8 cellular contexts compared by ENCODE assay signal in genomic region chr10:84375011-84375410, GRCh38. TPM values are rescaled to one million over a fixed set of nuclear protein-coding genes. Genes with fewer than 3 reads are reported as not detected.
A peak's percentile ranks its signal among the peaks of the same experiment; 100 is the strongest.
DNase-seq lines count a peak whose midpoint lies in the region; ATAC-seq lines count a peak whose summit lies in the region.

No MANE protein-coding gene starts in this region.

- no peak overlapping the region for H3K4me3 ChIP-seq in adipocyte (ENCODE audit: low read length)
- H3K4me3 ChIP-seq in iPS DF 6.9 (ENCODE audit: low read length) = no peak overlapping the region

- H3K9me3 ChIP-seq in adipocyte (ENCODE audit: control insufficient read depth, low read length) (no peaks in the 10 kb centered on the region), iPS DF 6.9 (ENCODE audit: control insufficient read depth, insufficient read depth, low read length) (no peaks in the 10 kb centered on the region)

- in situ Hi-C loops in ACHN (cut with HindIII; ENCODE audit: low pct_ligation_motif_present, low pct_unique_long_range_greater_than_20kb, low sequenced_read_pairs) = no loop called here

- peak; percentile 66 for ATAC-seq in HG02798 (IDR thresholded peaks at IDR 0.05; ENCODE audit: poor library complexity, unreplicated experiment)
- ATAC-seq in HG02623 (IDR thresholded peaks at IDR 0.05; ENCODE audit: unreplicated experiment) = no peak

- H3K9ac ChIP-seq in adipocyte (ENCODE audit: low read length) = no peak overlapping the region

- DNase-seq in ACHN (peak; percentile 65), EH (ENCODE audit: low read depth) (peak; percentile 64), NCI-H460 (ENCODE audit: extremely low read depth, low read depth) (peak; percentile 58), adipocyte (ENCODE audit: low read depth) (peak; percentile 75), iPS DF 6.9 (ENCODE audit: low read depth, low spot score) (peak; percentile 37)
- DNase-seq in stimulated activated CD4-positive, alpha-beta T cell treated with anti-CD3 and anti-CD28 coated beads, Interleukin-2, amount 100 ng/mL, for 48 hours = peak; percentile 27 to 28

- no peak overlapping the region for H3K27ac ChIP-seq in iPS DF 6.9 (ENCODE audit: low read length)

- H3K36me3 ChIP-seq in adipocyte (ENCODE audit: control insufficient read depth, insufficient read depth, low read length, severe bottlenecking) (peaks cover 37% of the 10 kb centered on the region), iPS DF 6.9 (ENCODE audit: control insufficient read depth, insufficient read depth, low read length) (no peaks in the 10 kb centered on the region)

- H3K4me1 ChIP-seq in adipocyte (ENCODE audit: control insufficient read depth, insufficient read depth, low read length) = peaks cover 16% of the 10 kb centered on the region
- H3K4me1 ChIP-seq in iPS DF 6.9 (ENCODE audit: control insufficient read depth, insufficient read depth, low read length) = no peaks in the 10 kb centered on the region

- no peaks in the 10 kb centered on the region for H3K27me3 ChIP-seq in adipocyte (replicated peaks; ENCODE audit: control insufficient read depth, insufficient read depth, low read length)
- H3K27me3 ChIP-seq in iPS DF 6.9 (ENCODE audit: control insufficient read depth, insufficient read depth, low read length) = no peaks in the 10 kb centered on the region

RNA-seq across cellular contexts. Expression of gene CCSER2, which starts 46.6 kb away (rescaled TPM):
- 24.3 and 25.0 TPM in 2 replicates for total RNA-seq in NCI-H460 (2014; rRNA removed; shearing (Covaris generic))
- polyA plus RNA-seq in NCI-H460 (2014; cell fraction: nucleus; rRNA removed) = 8.3 and 15.4 TPM in 2 replicates
